ENCODE assay signal across 28 cellular contexts in the genomic region with DNA sequence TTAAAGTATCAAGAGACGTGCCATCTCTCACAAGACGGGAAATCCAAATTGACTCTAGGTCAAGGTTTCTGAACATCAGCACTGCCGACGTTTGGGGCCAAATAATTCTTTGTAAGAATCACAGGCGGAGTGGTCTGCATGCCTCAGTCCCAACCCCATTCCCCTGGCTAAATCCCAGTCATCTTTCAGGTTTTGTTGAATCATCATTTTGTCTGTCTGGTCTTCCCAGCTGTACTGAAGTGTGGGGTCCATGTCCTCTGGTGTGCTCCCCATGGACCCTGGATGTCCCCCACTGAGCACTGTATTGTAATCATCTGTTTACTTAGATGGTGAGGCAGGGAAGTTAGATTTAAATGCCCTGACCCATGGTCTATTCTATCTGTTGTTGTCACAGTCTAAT.
"Had no signal": no experiment of that assay in that cellular context is flagged by ENCODE, and none has a peak within 500 bp of the region (broad histone marks: within the 10 kb centered on the region; RNA-seq: fewer than 3 reads in every experiment).

No MANE protein-coding gene starts in this region.

- H3K36me3 ChIP-seq: neural progenitor cell, ovary, spleen, suprapubic skin, tibial artery, transverse colon, upper lobe of right lung, uterus had no signal

- DNase-seq: natural killer cell; occipital lobe; ovary; posterior cingulate gyrus; psoas muscle; right cardiac atrium; spleen; stimulated activated CD4-positive, alpha-beta T cell treated with anti-CD3 and anti-CD28 coated beads, Interleukin-12 subunit alpha, Interleukin-12 subunit beta, amount 100 ng/mL, for 4 hours; stimulated activated CD4-positive, alpha-beta T cell treated with anti-CD3 and anti-CD28 coated beads, Interleukin-1b, Interleukin-23, amount 100 ng/mL, for 48 hours; stimulated activated CD4-positive, alpha-beta T cell treated with anti-CD3 and anti-CD28 coated beads, Interleukin-4, amount 100 ng/mL, for 1 hour; stimulated activated CD4-positive, alpha-beta T cell treated with anti-CD3 and anti-CD28 coated beads, Interleukin-4, amount 100 ng/mL, for 4 hours; stimulated activated CD8-positive, alpha-beta memory T cell treated with anti-CD3 and anti-CD28 coated beads, Interleukin-4, amount 100 ng/mL, for 48 hours; stimulated activated naive CD4-positive, alpha-beta T cell; stimulated activated naive CD8-positive, alpha-beta T cell treated with anti-CD3 and anti-CD28 coated beads, Interleukin-15, amount 100 ng/mL, for 72 hours; stimulated activated naive CD8-positive, alpha-beta T cell treated with anti-CD3 and anti-CD28 coated beads, Interleukin-15, Interleukin-2, amounts not matched to agents 100 U/mL and 50 U/mL, for 24 hours; substantia nigra; testis; tibial artery; transverse colon; upper lobe of right lung; uterus had no signal

- H3K4me2 ChIP-seq: neural progenitor cell, smooth muscle cell had no signal

- ATAC-seq: natural killer cell; psoas muscle; right cardiac atrium; sciatic nerve; stimulated activated memory B cell treated with anti-CD40 and anti-IgM and Interleukin-4, amounts not matched to agents 10 μg/mL and 1 μg/mL and 100 μg/mL, for 72 hours; stimulated activated naive CD8-positive, alpha-beta T cell treated with anti-CD3 and anti-CD28 coated beads, Interleukin-15, amount 100 ng/mL, for 72 hours; stimulated activated naive CD8-positive, alpha-beta T cell treated with anti-CD3 and anti-CD28 coated beads, Interleukin-15, Interleukin-2, amounts not matched to agents 100 U/mL and 50 U/mL, for 24 hours; upper lobe of right lung had no signal

- H3K27me3 ChIP-seq: neural progenitor cell, ovary, testis, tibial artery, transverse colon, upper lobe of right lung, uterus had no signal

- H3K4me3 ChIP-seq: neural progenitor cell, ovary, psoas muscle, skin epidermis, smooth muscle cell, spleen, suprapubic skin, testis, tibial artery, transverse colon, upper lobe of right lung, uterus had no signal

- H3K4me1 ChIP-seq: neural progenitor cell, parathyroid adenoma, psoas muscle, spleen, suprapubic skin, testis, tibial artery, transverse colon, upper lobe of right lung, uterus had no signal

- H3K9me3 ChIP-seq: ovary, suprapubic skin, testis, transverse colon, uterus had no signal

- H3K9ac ChIP-seq: neural progenitor cell, parathyroid adenoma had no signal

- H3K27ac ChIP-seq: neural progenitor cell, ovary, parathyroid adenoma, psoas muscle, spleen, suprapubic skin, testis, tibial artery, transverse colon, upper lobe of right lung, uterus had no signal

- H3K79me2 ChIP-seq: parathyroid adenoma had no signal

- H2AFZ ChIP-seq: neural progenitor cell, parathyroid adenoma had no signal
